1 cellular context compared by ENCODE assay signal in genomic region chr11:75748729-75749273, GRCh38.
TF ChIP-seq lines count a peak whose summit lies in the region.
"Not testable (repeated sequence)": the region's sequence is repeated elsewhere in the genome, so short reads cannot be mapped to it uniquely, and the experiment has no call there.

No MANE protein-coding gene starts in this region.

TF ChIP-seq in K562, 482 proteins besides CTCF, POLR2A, EP300 and RAD21:
- TF ChIP-seq SOX6 (IDR thresholded peaks at IDR 0.05) (0 out of 2 replicates have a peak, but pooled peaks have one; percentile 17), TAF7 (tag; IDR thresholded peaks at IDR 0.05) (0 out of 2 replicates have a peak, but pooled peaks have one; percentile 17), FOXA3 (CRISPR knock-in tag; conservative IDR thresholded peaks at IDR 0.05 in 1 of 2, IDR thresholded peaks at IDR 0.05 in 1 of 2) (peak; percentile 86 to 88), NRF1 (conservative IDR thresholded peaks at IDR 0.05 in 1 of 2, IDR thresholded peaks at IDR 0.05 in 1 of 2) (peak; percentile 14 to 22; a peak in 1 of 4 replicates), MTA3 (IDR thresholded peaks at IDR 0.05; ENCODE audit: borderline replicate concordance) (0 out of 2 replicates have a peak, but pooled peaks have one; percentile 30), NFRKB (IDR thresholded peaks at IDR 0.05; ENCODE audit: low read depth) (peak; percentile 81), SMAD4 (CRISPR knock-in tag; conservative IDR thresholded peaks at IDR 0.05) (peak; percentile 56), SMARCE1 (IDR thresholded peaks at IDR 0.05) (peak; percentile 22; the same call in 1 of the 2 replicates), NR2C1 (tag; IDR thresholded peaks at IDR 0.05) (0 out of 2 replicates have a peak, but pooled peaks have one; percentile 29), EGR1 (conservative IDR thresholded peaks at IDR 0.05) (peak; percentile 47; the same call in 1 of the 2 replicates), ARID1B (IDR thresholded peaks at IDR 0.05) (0 out of 2 replicates have a peak, but pooled peaks have one; percentile 27), SUPT5H (IDR thresholded peaks at IDR 0.05) (0 out of 2 replicates have a peak, but pooled peaks have one; percentile 37), ATF7 (IDR thresholded peaks at IDR 0.05) (0 out of 2 replicates have a peak, but pooled peaks have one; percentile 15), FOXK2 (conservative IDR thresholded peaks at IDR 0.05 in 1 of 2, IDR thresholded peaks at IDR 0.05 in 1 of 2; ENCODE audit: low read depth in 2 of 2) (peak; percentile 84 to 86; a peak in 3 of 4 replicates), CTBP1 (IDR thresholded peaks at IDR 0.05; ENCODE audit: borderline replicate concordance) (0 out of 2 replicates have a peak, but pooled peaks have one; percentile 30), TRIM24 (IDR thresholded peaks at IDR 0.05) (peak in 1 of 2 experiments; percentile 22; a peak in 1 of 4 replicates), EP400 (IDR thresholded peaks at IDR 0.05) (peak; percentile 47), LEF1 (IDR thresholded peaks at IDR 0.05) (peak; percentile 71; the same call in 1 of the 2 replicates), MAZ (CRISPR knock-in tag; conservative IDR thresholded peaks at IDR 0.05 in 1 of 2, IDR thresholded peaks at IDR 0.05 in 1 of 2) (0 out of 4 replicates have a peak, but pooled peaks of 1 of the 2 experiments have one; percentile 29)
- TF ChIP-seq, protein P1, sequence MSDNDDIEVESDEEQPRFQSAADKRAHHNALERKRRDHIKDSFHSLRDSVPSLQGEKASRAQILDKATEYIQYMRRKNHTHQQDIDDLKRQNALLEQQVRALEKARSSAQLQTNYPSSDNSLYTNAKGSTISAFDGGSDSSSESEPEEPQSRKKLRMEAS (CRISPR knock-in tag; IDR thresholded peaks at IDR 0.05) = 0 out of 2 replicates have a peak, but pooled peaks have one; percentile 20
- TF ChIP-seq NR2C1 (IDR thresholded peaks at IDR 0.05) = not testable (repeated sequence)
- TF ChIP-seq, protein P2, sequence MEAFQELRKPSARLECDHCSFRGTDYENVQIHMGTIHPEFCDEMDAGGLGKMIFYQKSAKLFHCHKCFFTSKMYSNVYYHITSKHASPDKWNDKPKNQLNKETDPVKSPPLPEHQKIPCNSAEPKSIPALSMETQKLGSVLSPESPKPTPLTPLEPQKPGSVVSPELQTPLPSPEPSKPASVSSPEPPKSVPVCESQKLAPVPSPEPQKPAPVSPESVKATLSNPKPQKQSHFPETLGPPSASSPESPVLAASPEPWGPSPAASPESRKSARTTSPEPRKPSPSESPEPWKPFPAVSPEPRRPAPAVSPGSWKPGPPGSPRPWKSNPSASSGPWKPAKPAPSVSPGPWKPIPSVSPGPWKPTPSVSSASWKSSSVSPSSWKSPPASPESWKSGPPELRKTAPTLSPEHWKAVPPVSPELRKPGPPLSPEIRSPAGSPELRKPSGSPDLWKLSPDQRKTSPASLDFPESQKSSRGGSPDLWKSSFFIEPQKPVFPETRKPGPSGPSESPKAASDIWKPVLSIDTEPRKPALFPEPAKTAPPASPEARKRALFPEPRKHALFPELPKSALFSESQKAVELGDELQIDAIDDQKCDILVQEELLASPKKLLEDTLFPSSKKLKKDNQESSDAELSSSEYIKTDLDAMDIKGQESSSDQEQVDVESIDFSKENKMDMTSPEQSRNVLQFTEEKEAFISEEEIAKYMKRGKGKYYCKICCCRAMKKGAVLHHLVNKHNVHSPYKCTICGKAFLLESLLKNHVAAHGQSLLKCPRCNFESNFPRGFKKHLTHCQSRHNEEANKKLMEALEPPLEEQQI (IDR thresholded peaks at IDR 0.05) = 0 out of 2 replicates have a peak, but pooled peaks have one; percentile 6
- TF ChIP-seq, protein P3, sequence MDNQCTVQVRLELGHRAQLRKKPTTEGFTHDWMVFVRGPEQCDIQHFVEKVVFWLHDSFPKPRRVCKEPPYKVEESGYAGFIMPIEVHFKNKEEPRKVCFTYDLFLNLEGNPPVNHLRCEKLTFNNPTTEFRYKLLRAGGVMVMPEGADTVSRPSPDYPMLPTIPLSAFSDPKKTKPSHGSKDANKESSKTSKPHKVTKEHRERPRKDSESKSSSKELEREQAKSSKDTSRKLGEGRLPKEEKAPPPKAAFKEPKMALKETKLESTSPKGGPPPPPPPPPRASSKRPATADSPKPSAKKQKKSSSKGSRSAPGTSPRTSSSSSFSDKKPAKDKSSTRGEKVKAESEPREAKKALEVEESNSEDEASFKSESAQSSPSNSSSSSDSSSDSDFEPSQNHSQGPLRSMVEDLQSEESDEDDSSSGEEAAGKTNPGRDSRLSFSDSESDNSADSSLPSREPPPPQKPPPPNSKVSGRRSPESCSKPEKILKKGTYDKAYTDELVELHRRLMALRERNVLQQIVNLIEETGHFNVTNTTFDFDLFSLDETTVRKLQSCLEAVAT (IDR thresholded peaks at IDR 0.05) = 0 out of 4 replicates have a peak, but pooled peaks of 1 of the 2 experiments have one; percentile 10
TF ChIP-seq in K562: peak in this region for 22; not testable (repeated sequence) for 460.
